Comparison of ENCODE assay signal across 7 cellular contexts in the genomic region with DNA sequence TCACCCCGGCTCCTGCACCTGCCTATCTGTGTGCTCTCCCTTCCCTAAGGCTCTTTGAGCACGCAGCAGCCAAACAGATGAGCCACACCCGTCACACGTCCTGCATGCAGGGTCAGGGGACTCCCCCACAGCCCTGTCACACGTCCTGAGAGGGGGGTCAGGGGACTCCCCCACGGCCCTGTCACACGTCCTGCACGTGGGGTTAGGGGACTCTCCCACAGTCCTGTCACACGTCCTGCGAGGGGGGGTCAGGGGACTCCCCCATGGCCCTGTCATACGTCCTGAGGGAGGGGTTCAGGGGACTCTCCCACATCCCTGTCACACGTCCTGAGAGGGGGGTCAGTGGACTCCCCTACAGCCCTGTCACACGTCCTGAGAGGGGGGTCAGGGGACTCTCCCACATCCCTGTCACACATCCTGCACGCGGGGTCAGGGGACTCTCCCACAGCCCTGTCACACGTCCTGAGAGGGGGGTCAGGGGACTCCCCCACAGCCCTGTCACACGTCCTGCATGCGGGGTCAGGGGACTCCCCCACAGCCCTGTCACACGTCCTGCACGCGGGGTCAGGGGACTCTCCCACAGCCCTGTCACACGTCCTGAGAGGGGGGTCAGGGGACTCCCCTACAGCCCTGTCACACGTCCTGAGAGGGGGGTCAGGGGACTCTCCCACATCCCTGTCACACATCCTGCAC.
DNase-seq lines count a peak whose midpoint lies in the region; ATAC-seq lines count a peak whose summit lies in the region.
"Not testable (repeated sequence)": the region's sequence is repeated elsewhere in the genome, so short reads cannot be mapped to it uniquely, and the experiment has no call there.

No MANE protein-coding gene starts in this region.

- H3K4me1 Mint-ChIP-seq in activated T-cell treated with anti-CD3 and anti-CD28 coated beads, Interleukin-2, amount 50 U/mL, for 4 hours (ENCODE audit: low read depth); activated naive CD8-positive, alpha-beta T cell treated with anti-CD3 and anti-CD28 coated beads for 36 hours: not testable (repeated sequence)

- ATAC-seq in activated T-cell treated with anti-CD3 and anti-CD28 coated beads, Interleukin-2, amount 50 U/mL, for 4 hours: peak; percentile 21 to 52
- not testable (repeated sequence) for ATAC-seq in left cardiac atrium

- not testable (repeated sequence) for H3K9me3 Mint-ChIP-seq in activated T-cell treated with anti-CD3 and anti-CD28 coated beads, Interleukin-2, amount 50 U/mL, for 4 hours
- H3K9me3 Mint-ChIP-seq in activated naive CD8-positive, alpha-beta T cell treated with anti-CD3 and anti-CD28 coated beads for 36 hours: peaks cover 13% of the 10 kb centered on the region

- H3K36me3 Mint-ChIP-seq in activated T-cell treated with anti-CD3 and anti-CD28 coated beads, Interleukin-2, amount 50 U/mL, for 4 hours (ENCODE audit: insufficient read depth); activated naive CD8-positive, alpha-beta T cell treated with anti-CD3 and anti-CD28 coated beads for 36 hours: not testable (repeated sequence)

- not testable (repeated sequence) for H3K4me3 Mint-ChIP-seq in activated T-cell treated with anti-CD3 and anti-CD28 coated beads, Interleukin-2, amount 50 U/mL, for 4 hours; activated naive CD8-positive, alpha-beta T cell treated with anti-CD3 and anti-CD28 coated beads for 36 hours

- peak overlapping the region; percentile 63 for H3K27ac Mint-ChIP-seq in activated naive CD8-positive, alpha-beta T cell treated with anti-CD3 and anti-CD28 coated beads for 36 hours

- intact Hi-C loops in left cardiac atrium (cut with DNase I): not testable (repeated sequence)

- not testable (repeated sequence) for H3K27me3 Mint-ChIP-seq in activated T-cell treated with anti-CD3 and anti-CD28 coated beads, Interleukin-2, amount 50 U/mL, for 4 hours (ENCODE audit: low read depth); activated naive CD8-positive, alpha-beta T cell treated with anti-CD3 and anti-CD28 coated beads for 36 hours

- DNase-seq in NCI-H748 (lab: John Stamatoyannopoulos, UW; ENCODE audit: unreplicated experiment): peak; percentile 51
- peak; percentile 23 for DNase-seq in T-helper 9 cell
- not testable (repeated sequence) for DNase-seq in activated T-cell treated with anti-CD3 and anti-CD28 coated beads, Interleukin-2, amount 50 U/mL, for 4 hours
- peak; percentile 21 for DNase-seq in activated naive CD8-positive, alpha-beta T cell treated with anti-CD3 and anti-CD28 coated beads for 36 hours
- DNase-seq in left cardiac atrium: peak; percentile 3
- peak in 2 of 3 donors; percentile 9 to 30 for DNase-seq in stimulated activated CD4-positive, alpha-beta T cell treated with anti-CD3 and anti-CD28 coated beads, Interleukin-12 subunit alpha, Interleukin-12 subunit beta, amount 100 ng/mL, for 48 hours (ENCODE audit: low read depth in 2 of 3, low spot score in 1 of 3)
- DNase-seq in stimulated activated CD8-positive, alpha-beta memory T cell treated with anti-CD3 and anti-CD28 coated beads, Interleukin-4, amount 100 ng/mL, for 48 hours: peak; percentile 43
